8 cellular contexts compared by ENCODE assay signal in genomic region chr22:20130319-20130718, GRCh38. TPM values are rescaled to one million over a fixed set of nuclear protein-coding genes. Genes with fewer than 3 reads are reported as not detected.
DNase-seq lines count a peak whose midpoint lies in the region; ATAC-seq and TF ChIP-seq lines count a peak whose summit lies in the region.

No MANE protein-coding gene starts in this region.

- DNase-seq in activated CD8-positive, alpha-beta memory T cell treated with anti-CD3 and anti-CD28 coated beads, Interleukin-2, amount 10 ng/mL, durations not matched to agents 7 days and 5 days: no peak
- DNase-seq in activated CD8-positive, alpha-beta memory T cell treated with anti-CD3 and anti-CD28 coated beads for 24 hours: no peak
- DNase-seq in substantia nigra (lab: John Stamatoyannopoulos, UW) (no peak), GOT3 (lab: John Stamatoyannopoulos, UW) (no peak), KBM-7 (no peak)

- 60% methylated on average over 1 of the region's 3 CpGs; no CpG with 5 or more reads in 1 of the 2 donors for WGBS in gastroesophageal sphincter (ENCODE audit: low coverage in 1 of 2), 2 donors

- H3K27ac Mint-ChIP-seq in activated CD8-positive, alpha-beta memory T cell treated with anti-CD3 and anti-CD28 coated beads, Interleukin-2, amount 10 ng/mL, durations not matched to agents 7 days and 5 days: no peak overlapping the region

- H3K27me3 Mint-ChIP-seq in activated CD8-positive, alpha-beta memory T cell treated with anti-CD3 and anti-CD28 coated beads, Interleukin-2, amount 10 ng/mL, durations not matched to agents 7 days and 5 days: no peaks in the 10 kb centered on the region

- TF ChIP-seq CTCF in gastroesophageal sphincter (IDR thresholded peaks at IDR 0.05): no peak

- no peak for ATAC-seq in activated CD8-positive, alpha-beta memory T cell treated with anti-CD3 and anti-CD28 coated beads, Interleukin-2, amount 10 ng/mL, durations not matched to agents 7 days and 5 days
- peak; percentile 4 for ATAC-seq in SK-N-SH treated with all-trans-retinoic acid at 6 μM for 48 hours
- ATAC-seq in gastroesophageal sphincter: no peak
- no peak for ATAC-seq in HG03196 (IDR thresholded peaks at IDR 0.05; ENCODE audit: unreplicated experiment)

- H3K27me3 ChIP-seq in gastroesophageal sphincter: no peaks in the 10 kb centered on the region

- TF ChIP-seq POLR2A in gastroesophageal sphincter (IDR thresholded peaks at IDR 0.05): no peak

- CTCF ChIA-PET in activated CD8-positive, alpha-beta memory T cell treated with anti-CD3 and anti-CD28 coated beads, Interleukin-2, amount 10 ng/mL, durations not matched to agents 7 days and 5 days (lab: Charles Lee): interaction anchor here (0.9 to 3.9 kb wide), 8 partner anchors 8 to 176 kb away, joined by 3 to 28 read pairs (median 4); no protein-coding TSS in a partner anchor

- H3K9me3 Mint-ChIP-seq in activated CD8-positive, alpha-beta memory T cell treated with anti-CD3 and anti-CD28 coated beads, Interleukin-2, amount 10 ng/mL, durations not matched to agents 7 days and 5 days (ENCODE audit: low read depth): no peaks in the 10 kb centered on the region

- peaks cover 21% of the 10 kb centered on the region for H3K4me1 Mint-ChIP-seq in activated CD8-positive, alpha-beta memory T cell treated with anti-CD3 and anti-CD28 coated beads, Interleukin-2, amount 10 ng/mL, durations not matched to agents 7 days and 5 days

- H3K36me3 Mint-ChIP-seq in activated CD8-positive, alpha-beta memory T cell treated with anti-CD3 and anti-CD28 coated beads, Interleukin-2, amount 10 ng/mL, durations not matched to agents 7 days and 5 days: peaks cover 15% of the 10 kb centered on the region

- peak overlapping the region in 1 of 2 donors; percentile 99 for H3K4me3 ChIP-seq in gastroesophageal sphincter

- H3K9me3 ChIP-seq in gastroesophageal sphincter: no peaks in the 10 kb centered on the region

- H3K4me1 ChIP-seq in gastroesophageal sphincter: peaks cover 4 to 42% (median 24%) of the 10 kb centered on the region in 3 donors

- H3K27ac ChIP-seq in gastroesophageal sphincter: peak overlapping the region in 3 of 4 donors; percentile 92 to 99 (median 95)
- H3K27ac ChIP-seq in substantia nigra (ENCODE audit: low read depth, low read length, poor library complexity, severe bottlenecking): peak overlapping the region; percentile 67

- in situ Hi-C loops in KBM-7 (cut with MboI; ENCODE audit: low pct_unique_long_range_greater_than_20kb, low sequenced_read_pairs): no loop called here

- peak overlapping the region; percentile 19 for H3K4me3 Mint-ChIP-seq in activated CD8-positive, alpha-beta memory T cell treated with anti-CD3 and anti-CD28 coated beads, Interleukin-2, amount 10 ng/mL, durations not matched to agents 7 days and 5 days

- H3K36me3 ChIP-seq in gastroesophageal sphincter: peaks cover 0 to 29% of the 10 kb centered on the region in 2 donors

- TF ChIP-seq EP300 in gastroesophageal sphincter (IDR thresholded peaks at IDR 0.05): no peak

TF ChIP-seq in SK-N-SH treated with all-trans-retinoic acid at 6 μM for 48 hours, 23 proteins besides CTCF, POLR2A, EP300 and RAD21:
- no peak for TF ChIP-seq RARB (CRISPR knock-in tag; IDR thresholded peaks at IDR 0.05)
- no peak for TF ChIP-seq CSRNP3 (CRISPR knock-in tag; IDR thresholded peaks at IDR 0.05)
- TF ChIP-seq ISL1 (CRISPR knock-in tag; IDR thresholded peaks at IDR 0.05): no peak
- no peak for TF ChIP-seq TSHZ2 (CRISPR knock-in tag; IDR thresholded peaks at IDR 0.05)
- TF ChIP-seq TOX (CRISPR knock-in tag; IDR thresholded peaks at IDR 0.05; ENCODE audit: borderline replicate concordance): no peak
- TF ChIP-seq ZFP30 (CRISPR knock-in tag; IDR thresholded peaks at IDR 0.05): no peak
- TF ChIP-seq GLIS3 (CRISPR knock-in tag; IDR thresholded peaks at IDR 0.05): no peak
- no peak for TF ChIP-seq ZFP3 (CRISPR knock-in tag; IDR thresholded peaks at IDR 0.05)
- no peak for TF ChIP-seq SNAI2 (CRISPR knock-in tag; IDR thresholded peaks at IDR 0.05)
- no peak for TF ChIP-seq PPARA (CRISPR knock-in tag; IDR thresholded peaks at IDR 0.05; ENCODE audit: borderline replicate concordance)
- TF ChIP-seq ARNTL (CRISPR knock-in tag; IDR thresholded peaks at IDR 0.05; ENCODE audit: borderline replicate concordance, low read depth): no peak
- TF ChIP-seq BACH2 (CRISPR knock-in tag; IDR thresholded peaks at IDR 0.05; ENCODE audit: borderline replicate concordance): no peak
- no peak for TF ChIP-seq TCF4 (CRISPR knock-in tag; IDR thresholded peaks at IDR 0.05; ENCODE audit: borderline replicate concordance)
- no peak for TF ChIP-seq ZC3H10 (CRISPR knock-in tag; IDR thresholded peaks at IDR 0.05)
- no peak for TF ChIP-seq ESRRG (CRISPR knock-in tag; IDR thresholded peaks at IDR 0.05)
- TF ChIP-seq OSR1 (CRISPR knock-in tag; IDR thresholded peaks at IDR 0.05): no peak
- no peak for TF ChIP-seq ZNF565 (CRISPR knock-in tag; conservative IDR thresholded peaks at IDR 0.05; ENCODE audit: low read depth)

RNA-seq across cellular contexts. Expression of gene ZDHHC8, which starts 1.3 kb away (rescaled TPM):
- total RNA-seq in activated CD8-positive, alpha-beta memory T cell treated with anti-CD3 and anti-CD28 coated beads, Interleukin-2, amount 10 ng/mL, durations not matched to agents 7 days and 5 days: 10 to 100 TPM; 57.9 to 66.3 TPM
- 10 to 100 TPM; 11.8 to 27.8 (median 16.4) TPM for total RNA-seq in gastroesophageal sphincter

RNA-seq across cellular contexts. Expression of gene TRMT2A, which starts 13.3 kb away (rescaled TPM):
- total RNA-seq in activated CD8-positive, alpha-beta memory T cell treated with anti-CD3 and anti-CD28 coated beads, Interleukin-2, amount 10 ng/mL, durations not matched to agents 7 days and 5 days: 100 to 1,000 TPM in 1 of 2 experiments, 10 to 100 TPM in 1; 98.1 to 140 TPM
- total RNA-seq in gastroesophageal sphincter: 10 to 100 TPM; 24.1 to 57.0 (median 36.3) TPM

RNA-seq across cellular contexts. Expression of gene RANBP1, which starts 14.4 kb away (rescaled TPM):
- total RNA-seq in activated CD8-positive, alpha-beta memory T cell treated with anti-CD3 and anti-CD28 coated beads, Interleukin-2, amount 10 ng/mL, durations not matched to agents 7 days and 5 days: 100 to 1,000 TPM; 318 to 345 TPM
- total RNA-seq in gastroesophageal sphincter: 100 to 1,000 TPM; 115 to 162 (median 158) TPM

RNA-seq across cellular contexts. Expression of gene CCDC188, which starts 20.5 kb away (rescaled TPM):
- total RNA-seq in activated CD8-positive, alpha-beta memory T cell treated with anti-CD3 and anti-CD28 coated beads, Interleukin-2, amount 10 ng/mL, durations not matched to agents 7 days and 5 days: not detected
- total RNA-seq in gastroesophageal sphincter: not detected

RNA-seq across cellular contexts. Expression of gene DGCR8, which starts 50.3 kb away (rescaled TPM):
- 10 to 100 TPM; 70.4 to 71.9 TPM for total RNA-seq in activated CD8-positive, alpha-beta memory T cell treated with anti-CD3 and anti-CD28 coated beads, Interleukin-2, amount 10 ng/mL, durations not matched to agents 7 days and 5 days
- 10 to 100 TPM; 16.9 to 27.6 (median 25.5) TPM for total RNA-seq in gastroesophageal sphincter
